ENCODE assay signal across 25 cellular contexts in genomic region chr14:101453225-101453624, GRCh38.
DNase-seq lines count a peak whose midpoint lies in the region; ATAC-seq and TF ChIP-seq lines count a peak whose summit lies in the region.
"Had no signal": no experiment of that assay in that cellular context is flagged by ENCODE, and none has a peak within 500 bp of the region (broad histone marks: within the 10 kb centered on the region; RNA-seq: fewer than 3 reads in every experiment).

No MANE protein-coding gene starts in this region.

- DNase-seq in NCI-H510A treated with DMSO at 0.1 percent for 48 hours (lab: John Stamatoyannopoulos, UW) (peak; percentile 11), NCI-H510A (lab: John Stamatoyannopoulos, UW) (no peak), NCI-H2171 (lab: John Stamatoyannopoulos, UW) (peak; percentile 15), NCI-H748 (lab: John Stamatoyannopoulos, UW; ENCODE audit: unreplicated experiment) (peak; percentile 69), PC-3 (peak; percentile 67), left lobe of liver (ENCODE audit: low spot score) (no peak), NAMALWA (ENCODE audit: low spot score) (no peak), NCI-H1436 (lab: John Stamatoyannopoulos, UW) (no peak)
- DNase-seq: AML-193; Caco-2; Calu3; CD4-positive, alpha-beta T cell; CD8-positive, alpha-beta T cell; DMS 273 treated with DMSO at 0.1 percent for 48 hours; DMS153; DMS53; DMS79; DND-41; EL; GDM1 had no signal

- no peaks in the 10 kb centered on the region for H3K27me3 ChIP-seq in PC-3 (ENCODE audit: low read length)

- no peaks in the 10 kb centered on the region for H3K9me2 ChIP-seq in PC-3 (replicated peaks; ENCODE audit: low read length)

- 0 out of 2 replicates have a peak overlapping the region, but pooled peaks have one; percentile 16 for H3K9ac ChIP-seq in PC-3 (ENCODE audit: low read length)
- H3K9ac ChIP-seq: BLaER1 treated with 17β-estradiol and CSF1 and Interleukin-3, amounts not matched to agents 10 nM and 100 nM had no signal

- POLR2A ChIA-PET in PC-3 (lab: Charles Lee; ENCODE audit: unreplicated experiment): no interaction called here

- no peaks in the 10 kb centered on the region for H4K20me1 ChIP-seq in PC-3 (ENCODE audit: low read length)

- peak overlapping the region; percentile 89 for H3K27ac ChIP-seq in PC-3 (ENCODE audit: low read length)
- H3K27ac ChIP-seq: 22Rv1; A549; BLaER1 treated with 17β-estradiol and CSF1 and Interleukin-3, amounts not matched to agents 10 nM and 100 nM; C4-2B had no signal

- no peaks in the 10 kb centered on the region for H3F3A ChIP-seq in PC-3 (ENCODE audit: low read length, unreplicated experiment)

- H3K79me2 ChIP-seq in PC-3 (ENCODE audit: low read length): no peaks in the 10 kb centered on the region

- peaks cover 30% of the 10 kb centered on the region for H3K4me1 ChIP-seq in PC-3 (ENCODE audit: insufficient read depth, low read length)
- H3K4me1 ChIP-seq: A549, Caco-2 had no signal

- peak overlapping the region; percentile 56; the same call in 1 of the 2 replicates for H2AFZ ChIP-seq in PC-3 (ENCODE audit: low read length)

- no peak for TF ChIP-seq CTCF in PC-3 (conservative IDR thresholded peaks at IDR 0.05; ENCODE audit: low read depth, low read length)

- H3K36me3 ChIP-seq in PC-3 (ENCODE audit: low read depth, low read length): no peaks in the 10 kb centered on the region
- H3K36me3 ChIP-seq: BLaER1 treated with 17β-estradiol and CSF1 and Interleukin-3, amounts not matched to agents 10 nM and 100 nM had no signal

- peak overlapping the region; percentile 75 for H3K4me2 ChIP-seq in PC-3 (ENCODE audit: low read length)
- H3K4me2 ChIP-seq: A549; BLaER1 treated with 17β-estradiol and CSF1 and Interleukin-3, amounts not matched to agents 10 nM and 100 nM had no signal

- no peak for ATAC-seq in PC-3
- no peak for ATAC-seq in left lobe of liver
- ATAC-seq: A549; CD8-positive, alpha-beta T cell; GM12878 had no signal

- intact Hi-C loops in PC-3 (cut with micrococcal nuclease): no loop called here

- H3K4me3 ChIP-seq in PC-3 (ENCODE audit: low read length): peak overlapping the region; percentile 40; the same call in 1 of the 2 replicates
- H3K4me3 ChIP-seq: A549; BLaER1 treated with 17β-estradiol and CSF1 and Interleukin-3, amounts not matched to agents 10 nM and 100 nM; GM12878 had no signal

- no TSS peak for BruUV-seq in PC-3 (replicated peaks; lab: Mats Ljungman, UMichigan)

- H3K9me3 ChIP-seq in PC-3 (ENCODE audit: low read length): no peaks in the 10 kb centered on the region
- H3K9me3 ChIP-seq: A549, Caco-2 had no signal

- CTCF ChIA-PET in PC-3 (lab: Charles Lee): no interaction called here

Comparison
In these comparisons a context has a peak if more than half of its experiments do, and no peak if none do; other contexts are left out.
1. DNase-seq: peak in NCI-H510A treated with DMSO at 0.1 percent for 48 hours (single experiment), NCI-H2171 (single experiment), NCI-H748 (single experiment) and PC-3 (single experiment); none in NCI-H510A (single experiment), left lobe of liver (single experiment), NAMALWA (single experiment) and NCI-H1436 (single experiment).